ENCODE assay signal across 15 cellular contexts in genomic region chr6:80174931-80175572, GRCh38.
DNase-seq lines count a peak whose midpoint lies in the region; ATAC-seq, FAIRE-seq and TF ChIP-seq lines count a peak whose summit lies in the region.
"Had no signal": no experiment of that assay in that cellular context is flagged by ENCODE, and none has a peak within 500 bp of the region (broad histone marks: within the 10 kb centered on the region; RNA-seq: fewer than 3 reads in every experiment).

No MANE protein-coding gene starts in this region.

- H3K4me1 ChIP-seq in PC-3 (ENCODE audit: insufficient read depth, low read length) (peaks cover 14% of the 10 kb centered on the region), osteoblast (ENCODE audit: insufficient read depth, low read length) (peaks cover 16% of the 10 kb centered on the region)
- H3K4me1 ChIP-seq: gastroesophageal sphincter, parathyroid adenoma had no signal

- no peak overlapping the region for H3K4me3 ChIP-seq in PC-3 (ENCODE audit: low read length)
- no peak overlapping the region for H3K4me3 ChIP-seq in osteoblast (ENCODE audit: insufficient read depth, low read length)
- H3K4me3 ChIP-seq: gastroesophageal sphincter had no signal

- FAIRE-seq in GM12892 (lab: Jason Lieb, UNC): no peak
- FAIRE-seq: H1 had no signal

- no peak for TF ChIP-seq POLR2A in GM12892 (IDR thresholded peaks at IDR 0.05; ENCODE audit: low read depth, low read length)

- peak overlapping the region; percentile 2; the same call in 1 of the 2 replicates for H3K4me2 ChIP-seq in PC-3 (ENCODE audit: low read length)
- peak overlapping the region; percentile 29 for H3K4me2 ChIP-seq in osteoblast (ENCODE audit: insufficient read depth, low read length)

- no peaks in the 10 kb centered on the region for H3K36me3 ChIP-seq in PC-3 (ENCODE audit: low read depth, low read length)
- no peaks in the 10 kb centered on the region for H3K36me3 ChIP-seq in osteoblast (ENCODE audit: insufficient read depth, low read length)
- H3K36me3 ChIP-seq: gastroesophageal sphincter had no signal

- DNase-seq in PC-3 (peak; percentile 59), osteoblast (ENCODE audit: insufficient read length, low spot score, missing footprints) (no peak), GM12892 (ENCODE audit: insufficient read length) (no peak), NCI-H1694 treated with DMSO at 0.1 percent for 48 hours (lab: John Stamatoyannopoulos, UW) (no peak), NCI-H1417 treated with DMSO at 0.1 percent for 48 hours (lab: John Stamatoyannopoulos, UW) (no peak)
- DNase-seq: caudate nucleus; DMS 273 treated with DMSO at 0.1 percent for 48 hours; NCI-H2081 treated with DMSO at 0.1 percent for 48 hours; stimulated activated CD4-positive, alpha-beta T cell treated with anti-CD3 and anti-CD28 coated beads, Interleukin-4, amount 100 ng/mL, for 24 hours had no signal

- intact Hi-C loops in PC-3 (cut with micrococcal nuclease): no loop called here

- CTCF ChIA-PET in PC-3 (lab: Charles Lee): no interaction called here

- H3K9ac ChIP-seq in PC-3 (ENCODE audit: low read length): no peak overlapping the region
- H3K9ac ChIP-seq: parathyroid adenoma had no signal

- no TSS peak for BruUV-seq in PC-3 (replicated peaks; lab: Mats Ljungman, UMichigan)

- H3K9me3 ChIP-seq in PC-3 (ENCODE audit: low read length) (no peaks in the 10 kb centered on the region), osteoblast (ENCODE audit: low read depth, low read length) (no peaks in the 10 kb centered on the region)
- H3K9me3 ChIP-seq: gastroesophageal sphincter had no signal

- ATAC-seq in GM18870 (IDR thresholded peaks at IDR 0.05; ENCODE audit: unreplicated experiment): peak; percentile 45
- ATAC-seq in HG03139 (IDR thresholded peaks at IDR 0.05; ENCODE audit: unreplicated experiment): peak; percentile 55
- peak; percentile 67 for ATAC-seq in PC-3
- ATAC-seq: activated CD4-positive, CD25-positive, alpha-beta regulatory T cell treated with anti-CD3 and anti-CD28 coated beads, Interleukin-2, amount 50 U/mL, for 24 hours; gastroesophageal sphincter had no signal

- peak overlapping the region; percentile 46 for H3K27ac ChIP-seq in PC-3 (ENCODE audit: low read length)
- peak overlapping the region; percentile 36 for H3K27ac ChIP-seq in osteoblast (ENCODE audit: low read depth, low read length)
- H3K27ac ChIP-seq: gastroesophageal sphincter, parathyroid adenoma had no signal

- TF ChIP-seq CTCF in PC-3 (conservative IDR thresholded peaks at IDR 0.05; ENCODE audit: low read depth, low read length): no peak
- no peak for TF ChIP-seq CTCF in osteoblast (IDR thresholded peaks at IDR 0.05; ENCODE audit: extremely low read depth, low read depth, low read length)

- POLR2A ChIA-PET in PC-3 (lab: Charles Lee; ENCODE audit: unreplicated experiment): no interaction called here

- H3F3A ChIP-seq in PC-3 (ENCODE audit: low read length, unreplicated experiment): no peaks in the 10 kb centered on the region

- H2AFZ ChIP-seq in PC-3 (ENCODE audit: low read length) (no peak overlapping the region), osteoblast (ENCODE audit: low read length) (no peak overlapping the region)
- H2AFZ ChIP-seq: parathyroid adenoma had no signal

- H3K79me2 ChIP-seq in PC-3 (ENCODE audit: low read length) (no peaks in the 10 kb centered on the region), osteoblast (ENCODE audit: insufficient read depth, low read length) (no peaks in the 10 kb centered on the region)
- H3K79me2 ChIP-seq: parathyroid adenoma had no signal

- H4K20me1 ChIP-seq in PC-3 (ENCODE audit: low read length) (no peaks in the 10 kb centered on the region), osteoblast (ENCODE audit: insufficient read depth, low read length) (no peaks in the 10 kb centered on the region)

- no peaks in the 10 kb centered on the region for H3K9me2 ChIP-seq in PC-3 (replicated peaks; ENCODE audit: low read length)

- H3K27me3 ChIP-seq in PC-3 (ENCODE audit: low read length): no peaks in the 10 kb centered on the region
- H3K27me3 ChIP-seq in osteoblast (ENCODE audit: insufficient read depth, low read length): no peaks in the 10 kb centered on the region
- H3K27me3 ChIP-seq: gastroesophageal sphincter had no signal
